ENCODE assay signal across 8 cellular contexts in the genomic region with DNA sequence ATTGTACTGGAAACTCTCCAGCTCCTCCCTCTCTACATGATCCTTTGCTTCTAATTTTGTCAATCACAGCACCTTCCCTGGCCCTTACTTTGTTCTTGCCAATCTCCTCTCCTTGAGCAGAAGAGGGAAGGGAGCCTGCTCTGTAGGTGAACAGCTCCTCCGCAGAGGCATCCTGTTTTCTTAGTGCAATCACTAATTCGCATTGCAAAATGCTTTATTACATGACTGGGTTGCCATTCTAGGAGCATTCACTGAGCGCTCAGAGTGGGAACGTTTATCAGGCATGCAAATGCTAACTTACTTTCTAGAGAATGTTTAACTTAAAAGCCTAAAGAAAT.
A peak's percentile ranks its signal among the peaks of the same experiment; 100 is the strongest.
DNase-seq lines count a peak whose midpoint lies in the region; ATAC-seq and TF ChIP-seq lines count a peak whose summit lies in the region.

No MANE protein-coding gene starts in this region.

- no peak overlapping the region for H3K27ac ChIP-seq in HUES48 (ENCODE audit: low read depth, low read length)

- peak overlapping the region; percentile 69 for H3K4me3 ChIP-seq in HUES48 (ENCODE audit: low read depth, low read length)

- H3K36me3 ChIP-seq in HUES48 (ENCODE audit: control insufficient read depth, insufficient read depth, low read length): no peaks in the 10 kb centered on the region

- no peaks in the 10 kb centered on the region for H3K9me3 Mint-ChIP-seq in nephron progenitor cell

- peaks cover 18% of the 10 kb centered on the region for H3K27me3 ChIP-seq in HUES48 (ENCODE audit: control insufficient read depth, insufficient read depth, low read length)

- TF ChIP-seq CTCF in nephron progenitor cell (IDR thresholded peaks at IDR 0.05): no peak

- peaks cover 15% of the 10 kb centered on the region for H3K36me3 Mint-ChIP-seq in nephron progenitor cell (ENCODE audit: low read depth)

- no peak overlapping the region for H3K27ac Mint-ChIP-seq in nephron progenitor cell

- peak overlapping the region; percentile 78 for H3K4me3 Mint-ChIP-seq in nephron progenitor cell

- DNase-seq in cerebellar nuclear complex (lab: John Stamatoyannopoulos, UW) (peak; percentile 3 to 48), nephron progenitor cell (no peak), NCI-H1436 (lab: John Stamatoyannopoulos, UW) (no peak)
- no peak for DNase-seq in activated CD4-positive, CD25-positive, alpha-beta regulatory T cell (lab: John Stamatoyannopoulos, UW)

- H3K9me3 ChIP-seq in HUES48 (ENCODE audit: control insufficient read depth, insufficient read depth, low read length): no peaks in the 10 kb centered on the region

- H3K9ac ChIP-seq in HUES48 (ENCODE audit: low read depth, low read length): 0 out of 2 replicates have a peak overlapping the region, but pooled peaks have one; percentile 61

- peaks cover 56% of the 10 kb centered on the region for H3K4me1 Mint-ChIP-seq in nephron progenitor cell

- H3K4me1 ChIP-seq in HUES48 (ENCODE audit: control insufficient read depth, insufficient read depth, low read length): peaks cover 20% of the 10 kb centered on the region

- H3K27me3 Mint-ChIP-seq in nephron progenitor cell (ENCODE audit: low read depth, poor library complexity): no peaks in the 10 kb centered on the region

- peak; percentile 8 for ATAC-seq in GM18858 (IDR thresholded peaks at IDR 0.05; ENCODE audit: unreplicated experiment)
- ATAC-seq in GM18519 (IDR thresholded peaks at IDR 0.05; ENCODE audit: low FRiP score, unreplicated experiment): no peak
- ATAC-seq in HG02840 (IDR thresholded peaks at IDR 0.05; ENCODE audit: low FRiP score, unreplicated experiment): no peak

Comparison
In these comparisons a context has a peak if more than half of its experiments do, and no peak if none do; other contexts are left out.
1. DNase-seq: peak in cerebellar nuclear complex (2 of 2); none in nephron progenitor cell (single experiment), activated CD4-positive, CD25-positive, alpha-beta regulatory T cell (0 of 4) and NCI-H1436 (single experiment).